11 cellular contexts compared by ENCODE assay signal in the genomic region with DNA sequence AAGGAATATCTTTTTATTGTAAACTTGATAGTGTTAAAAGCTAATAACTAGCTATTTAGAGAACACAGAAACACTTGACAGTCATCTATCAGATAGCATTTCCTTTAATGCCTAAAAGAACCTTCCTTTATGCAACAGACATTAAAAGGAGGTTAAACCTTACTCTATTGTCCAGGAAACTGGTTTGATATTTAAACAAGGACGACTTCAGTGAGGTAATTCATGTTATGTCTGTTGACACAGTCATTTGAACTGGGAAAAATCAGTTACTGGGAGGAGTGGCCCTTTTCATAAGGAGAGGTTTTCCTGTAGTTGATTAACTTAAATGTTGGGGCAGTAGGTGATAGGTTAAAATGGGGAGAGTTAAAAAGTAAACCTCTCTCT. TPM values are rescaled to one million over a fixed set of nuclear protein-coding genes. Genes with fewer than 3 reads are reported as not detected.
DNase-seq lines count a peak whose midpoint lies in the region; ATAC-seq and TF ChIP-seq lines count a peak whose summit lies in the region.
"Had no signal": no experiment of that assay in that cellular context is flagged by ENCODE, and none has a peak within 500 bp of the region (broad histone marks: within the 10 kb centered on the region; RNA-seq: fewer than 3 reads in every experiment).

No MANE protein-coding gene starts in this region.

- WGBS in aorta, 2 donors, result 50 to 56% methylated on average over 1 of the region's 1 CpG

- intact Hi-C loops in aorta (cut with DNase I), result no loop called here

- H3K9me3 Mint-ChIP-seq in activated T-cell treated with anti-CD3 and anti-CD28 coated beads, Interleukin-2, amount 50 U/mL, for 24 hours, result peaks cover 7% of the 10 kb centered on the region

- no peak overlapping the region for H3K27ac Mint-ChIP-seq in activated T-cell treated with anti-CD3 and anti-CD28 coated beads, Interleukin-2, amount 50 U/mL, for 24 hours

- no peak overlapping the region for H3K4me3 ChIP-seq in aorta (ENCODE audit: low read length in 2 of 2)
- H3K4me3 ChIP-seq: lung, testis had no signal

- H3K27me3 ChIP-seq in foreskin keratinocyte, result no peaks in the 10 kb centered on the region
- no peaks in the 10 kb centered on the region for H3K27me3 ChIP-seq in aorta (ENCODE audit: control insufficient read depth in 1 of 2, insufficient read depth in 2 of 2, low read length in 1 of 2)
- H3K27me3 ChIP-seq: testis had no signal

- peaks cover 73% of the 10 kb centered on the region for H3K36me3 Mint-ChIP-seq in activated T-cell treated with anti-CD3 and anti-CD28 coated beads, Interleukin-2, amount 50 U/mL, for 24 hours (ENCODE audit: low read depth)

- H3K27me3 Mint-ChIP-seq in activated T-cell treated with anti-CD3 and anti-CD28 coated beads, Interleukin-2, amount 50 U/mL, for 24 hours, result no peaks in the 10 kb centered on the region

- H3K36me3 ChIP-seq in aorta (ENCODE audit: control insufficient read depth in 1 of 2, insufficient read depth in 2 of 2, low read length in 1 of 2), result peaks cover 0 to 12% of the 10 kb centered on the region in 2 donors

- H3K4me1 Mint-ChIP-seq in activated T-cell treated with anti-CD3 and anti-CD28 coated beads, Interleukin-2, amount 50 U/mL, for 24 hours (ENCODE audit: low read depth), result peaks cover 78% of the 10 kb centered on the region

- ATAC-seq in foreskin keratinocyte, result no peak
- no peak for ATAC-seq in aorta (ENCODE audit: low FRiP score)

- H3K27ac ChIP-seq in foreskin keratinocyte (peak overlapping the region; percentile 13), aorta (ENCODE audit: low read depth in 1 of 2, low read length in 2 of 2) (no peak overlapping the region)
- H3K27ac ChIP-seq: testis had no signal

- no peak for TF ChIP-seq CTCF in foreskin keratinocyte (conservative IDR thresholded peaks at IDR 0.05)

- H3K9me3 ChIP-seq in aorta (ENCODE audit: control insufficient read depth, low read length), result no peaks in the 10 kb centered on the region
- H3K9me3 ChIP-seq: testis had no signal

- H3K4me3 Mint-ChIP-seq in activated T-cell treated with anti-CD3 and anti-CD28 coated beads, Interleukin-2, amount 50 U/mL, for 24 hours, result no peak overlapping the region

- peaks cover 50% of the 10 kb centered on the region for H3K4me1 ChIP-seq in foreskin keratinocyte
- H3K4me1 ChIP-seq in aorta (ENCODE audit: control insufficient read depth in 1 of 2, insufficient read depth in 2 of 2, low read length in 2 of 2), result peaks cover 0 to 5% of the 10 kb centered on the region in 2 donors

- DNase-seq in NCI-H1417 (lab: John Stamatoyannopoulos, UW) (peak; percentile 12 to 75 (median 14)), NCI-H1417 treated with DMSO at 0.1 percent for 48 hours (lab: John Stamatoyannopoulos, UW) (no peak), NCI-H748 (lab: John Stamatoyannopoulos, UW; ENCODE audit: unreplicated experiment) (peak; percentile 94), foreskin keratinocyte (peak in 1 of 2 donors; percentile 23), renal cortical epithelial cell (ENCODE audit: low read depth) (peak; percentile 96), aorta (no peak), DMS79 (lab: John Stamatoyannopoulos, UW) (no peak)
- DNase-seq in activated T-cell treated with anti-CD3 and anti-CD28 coated beads, Interleukin-2, amount 50 U/mL, for 24 hours, result no peak
- DNase-seq: 8988T, testis had no signal

RNA-seq across cellular contexts. Expression of gene TGIF1, which starts 6.7 kb away (rescaled TPM):
- total RNA-seq in foreskin keratinocyte (80.1 and 83.4 TPM in 2 replicates), renal cortical epithelial cell (295 and 343 TPM in 2 replicates), aorta (10 to 100 TPM; 48.0 to 48.2 TPM)
- polyA plus RNA-seq in foreskin keratinocyte (48.7 and 55.4 TPM in 2 replicates), aorta (10 to 100 TPM; 34.7 to 35.1 TPM)

Comparison
In these comparisons a context has a peak if more than half of its experiments do, and no peak if none do; other contexts are left out.
1. DNase-seq: peak in NCI-H1417 (3 of 3), NCI-H748 (single experiment) and renal cortical epithelial cell (single experiment); none in NCI-H1417 treated with DMSO at 0.1 percent for 48 hours (single experiment), activated T-cell treated with anti-CD3 and anti-CD28 coated beads, Interleukin-2, amount 50 U/mL, for 24 hours (single experiment), aorta (0 of 2) and DMS79 (single experiment).